In genomic region chr19:12840091-12841079, GRCh38 we compare ENCODE assay signal across 8 cellular contexts. TPM values are rescaled to one million over a fixed set of nuclear protein-coding genes. Genes with fewer than 3 reads are reported as not detected.
DNase-seq lines count a peak whose midpoint lies in the region; ATAC-seq and TF ChIP-seq lines count a peak whose summit lies in the region.

No MANE protein-coding gene starts in this region.

- no peaks in the 10 kb centered on the region for H3K79me2 ChIP-seq in PC-9 (ENCODE audit: low read depth)

- peaks cover 74 to 86% of the 10 kb centered on the region in 2 donors for H3K27me3 Mint-ChIP-seq in stimulated activated naive B cell treated with anti-CD40 and anti-IgM and Interleukin-4, amounts not matched to agents 10 μg/mL and 1 μg/mL and 100 μg/mL, for 72 hours

- CTCF ChIA-PET in AG04450 (lab: Charles Lee) (no interaction called here), PC-9 (lab: Charles Lee) (no interaction called here)

- H3K9me2 ChIP-seq in PC-9 (ENCODE audit: insufficient read depth) = no peaks in the 10 kb centered on the region

- H3K36me3 Mint-ChIP-seq in stimulated activated naive B cell treated with anti-CD40 and anti-IgM and Interleukin-4, amounts not matched to agents 10 μg/mL and 1 μg/mL and 100 μg/mL, for 72 hours = no peaks in the 10 kb centered on the region

- no TSS peak for BruUV-seq in PC-9 (replicated peaks; lab: Mats Ljungman, UMichigan)

- DNase-seq in AG04450 (ENCODE audit: low read depth, low spot score) (no peak), GM13977 (ENCODE audit: low spot score) (peak; percentile 81), PC-9 (peak; percentile 85 to 97), brain microvascular endothelial cell (peak; percentile 84), kidney epithelial cell (ENCODE audit: low read depth) (no peak), NCI-H1694 treated with DMSO at 0.1 percent for 48 hours (lab: John Stamatoyannopoulos, UW) (no peak)
- DNase-seq in stimulated activated naive B cell treated with anti-CD40 and anti-IgM and Interleukin-4, amounts not matched to agents 10 μg/mL and 1 μg/mL and 100 μg/mL, for 72 hours = peak; percentile 38

- H3K36me3 ChIP-seq in PC-9 (ENCODE audit: low read depth) = no peaks in the 10 kb centered on the region
- H3K36me3 ChIP-seq in brain microvascular endothelial cell (replicated peaks) = no peaks in the 10 kb centered on the region
- H3K36me3 ChIP-seq in kidney epithelial cell (ENCODE audit: control insufficient read depth, insufficient read depth, low read length) = no peaks in the 10 kb centered on the region

- H3K27ac ChIP-seq in AG04450 (ENCODE audit: low read depth, low read length) (no peak overlapping the region), PC-9 (no peak overlapping the region), brain microvascular endothelial cell (no peak overlapping the region)

- POLR2A ChIA-PET in AG04450 (lab: Yijun Ruan, JAX) = no interaction called here
- POLR2A ChIA-PET in PC-9 (lab: Charles Lee; ENCODE audit: unreplicated experiment) = no interaction called here

- in situ Hi-C loops in GM13977 (cut with MboI; ENCODE audit: low pct_unique_long_range_greater_than_20kb, low sequenced_read_pairs, unreplicated experiment) (loop anchor here (10.0 kb wide), 1 partner anchor 76 kb away; no protein-coding TSS in a partner anchor), brain microvascular endothelial cell (cut with HindIII; ENCODE audit: low pct_ligation_motif_present, low sequenced_read_pairs) (no loop called here)

- H3F3A ChIP-seq in PC-9 (ENCODE audit: insufficient read depth, low read depth) = peaks cover 41% of the 10 kb centered on the region

- H3K27me3 ChIP-seq in AG04450 (ENCODE audit: control insufficient read depth, insufficient read depth, low read length) (peaks cover 67% of the 10 kb centered on the region), PC-9 (ENCODE audit: insufficient read depth, low read depth) (no peaks in the 10 kb centered on the region), brain microvascular endothelial cell (replicated peaks) (peaks cover 42% of the 10 kb centered on the region), kidney epithelial cell (ENCODE audit: control insufficient read depth, insufficient read depth, low read length) (peaks cover 63% of the 10 kb centered on the region)

- H3K4me3 ChIP-seq in AG04450 (ENCODE audit: low read depth, low read length) (peak overlapping the region; percentile 43), PC-9 (peak overlapping the region; percentile 49; the same call in 1 of the 2 replicates), brain microvascular endothelial cell (ENCODE audit: low read depth, low read length) (peak overlapping the region; percentile 26), kidney epithelial cell (ENCODE audit: low read depth, low read length) (peak overlapping the region; percentile 18)

- TF ChIP-seq CTCF in AG04450 (IDR thresholded peaks at IDR 0.05; ENCODE audit: low read depth, low read length) (no peak), GM13977 (IDR thresholded peaks at IDR 0.05; ENCODE audit: extremely low read depth, insufficient read depth, missing control alignments) (no peak), PC-9 (conservative IDR thresholded peaks at IDR 0.05) (no peak), brain microvascular endothelial cell (IDR thresholded peaks at IDR 0.05; ENCODE audit: low read depth, low read length, missing control alignments) (no peak), kidney epithelial cell (IDR thresholded peaks at IDR 0.05; ENCODE audit: insufficient read depth, low read length, poor library complexity, severe bottlenecking) (no peak)

- no peaks in the 10 kb centered on the region for H3K9me3 Mint-ChIP-seq in stimulated activated naive B cell treated with anti-CD40 and anti-IgM and Interleukin-4, amounts not matched to agents 10 μg/mL and 1 μg/mL and 100 μg/mL, for 72 hours

- peaks cover 13% of the 10 kb centered on the region for H3K4me1 ChIP-seq in PC-9 (replicated peaks; ENCODE audit: insufficient read depth)

- no peaks in the 10 kb centered on the region for H4K20me1 ChIP-seq in PC-9 (ENCODE audit: insufficient read depth)

- H3K4me1 Mint-ChIP-seq in stimulated activated naive B cell treated with anti-CD40 and anti-IgM and Interleukin-4, amounts not matched to agents 10 μg/mL and 1 μg/mL and 100 μg/mL, for 72 hours = peaks cover 31 to 51% of the 10 kb centered on the region in 2 donors

- H3K4me3 Mint-ChIP-seq in stimulated activated naive B cell treated with anti-CD40 and anti-IgM and Interleukin-4, amounts not matched to agents 10 μg/mL and 1 μg/mL and 100 μg/mL, for 72 hours = peak overlapping the region; percentile 11 to 21

- H3K27ac Mint-ChIP-seq in stimulated activated naive B cell treated with anti-CD40 and anti-IgM and Interleukin-4, amounts not matched to agents 10 μg/mL and 1 μg/mL and 100 μg/mL, for 72 hours = peak overlapping the region; percentile 60

- H3K9me3 ChIP-seq in AG04450 (ENCODE audit: control insufficient read depth, insufficient read depth, low read length) (peaks cover 5% of the 10 kb centered on the region; the same call in 1 of the 2 replicates), PC-9 (ENCODE audit: insufficient read depth, low read depth) (no peaks in the 10 kb centered on the region)

- intact Hi-C loops in PC-9 (cut with micrococcal nuclease; ENCODE audit: unreplicated experiment) = loop anchor here (2.0 kb wide), 1 partner anchor 66 kb away; the partner anchor contains the start of gene HOOK2

- ATAC-seq in stimulated activated naive B cell treated with anti-CD40 and anti-IgM and Interleukin-4, amounts not matched to agents 10 μg/mL and 1 μg/mL and 100 μg/mL, for 72 hours (replicated peaks) = peak; percentile 22 to 31
- ATAC-seq in GM21423 (IDR thresholded peaks at IDR 0.05; ENCODE audit: unreplicated experiment) = no peak

- peak overlapping the region; percentile 78 for H3K4me2 ChIP-seq in PC-9

- peak overlapping the region; percentile 64; the same call in 1 of the 2 replicates for H2AFZ ChIP-seq in PC-9

RNA-seq across cellular contexts. Expression of gene MAST1, which starts 2.1 kb away (rescaled TPM):
- 0.47 and 0.52 TPM in 2 replicates for polyA plus RNA-seq in AG04450 (2011; rRNA removed)
- 2.0 TPM in 1 of 2 replicates, not detected in the other for polyA minus RNA-seq in AG04450 (2011; rRNA and poly(A)+ RNA removed)
- total RNA-seq in PC-9 (2021) (11.4 and 11.9 TPM in 2 replicates), kidney epithelial cell (0.88 and 2.4 TPM in 2 replicates)

RNA-seq across cellular contexts. Expression of gene RTBDN, which starts 6.0 kb away (rescaled TPM):
- polyA plus RNA-seq in AG04450 (2011; rRNA removed) = not detected in 2 replicates
- polyA minus RNA-seq in AG04450 (2011; rRNA and poly(A)+ RNA removed) = not detected in 2 replicates
- total RNA-seq in PC-9 (2021) (0.78 and 1.0 TPM in 2 replicates), kidney epithelial cell (0.21 TPM in 1 of 2 replicates, not detected in the other)

RNA-seq across cellular contexts. Expression of gene RNASEH2A, which starts 34.0 kb away (rescaled TPM):
- polyA plus RNA-seq in AG04450 (2011; rRNA removed) = 11.6 and 11.7 TPM in 2 replicates
- 15.1 and 18.8 TPM in 2 replicates for polyA minus RNA-seq in AG04450 (2011; rRNA and poly(A)+ RNA removed)
- total RNA-seq in PC-9 (2021) (38.6 and 60.4 TPM in 2 replicates), kidney epithelial cell (17.0 and 24.8 TPM in 2 replicates)

RNA-seq across cellular contexts. Expression of gene THSD8, which starts 38.5 kb away (rescaled TPM):
- 1.6 and 2.4 TPM in 2 replicates for polyA plus RNA-seq in AG04450 (2011; rRNA removed)
- polyA minus RNA-seq in AG04450 (2011; rRNA and poly(A)+ RNA removed) = 0.74 TPM in 1 of 2 replicates, not detected in the other
- 28.8 and 30.0 TPM in 2 replicates for total RNA-seq in PC-9 (2021)
- not detected in 2 replicates for total RNA-seq in kidney epithelial cell

RNA-seq across cellular contexts. Expression of gene PRDX2, which starts 38.8 kb away (rescaled TPM):
- 187 and 237 TPM in 2 replicates for polyA plus RNA-seq in AG04450 (2011; rRNA removed)
- polyA minus RNA-seq in AG04450 (2011; rRNA and poly(A)+ RNA removed) = 146 and 200 TPM in 2 replicates
- 268 and 271 TPM in 2 replicates for total RNA-seq in PC-9 (2021)
- 366 and 396 TPM in 2 replicates for total RNA-seq in kidney epithelial cell

Comparison
In these comparisons a context has a peak if more than half of its experiments do, and no peak if none do; other contexts are left out.
1. DNase-seq: peak in GM13977 (single experiment), PC-9 (2 of 2), brain microvascular endothelial cell (single experiment) and stimulated activated naive B cell treated with anti-CD40 and anti-IgM and Interleukin-4, amounts not matched to agents 10 μg/mL and 1 μg/mL and 100 μg/mL, for 72 hours (single experiment); none in AG04450 (single experiment), kidney epithelial cell (single experiment) and NCI-H1694 treated with DMSO at 0.1 percent for 48 hours (single experiment).
2. Peak in every context shown above with its lines, with median percentiles within 50 percentile points of each other: H3K4me3 ChIP-seq.